ENCODE assay signal across 22 cellular contexts in the genomic region with DNA sequence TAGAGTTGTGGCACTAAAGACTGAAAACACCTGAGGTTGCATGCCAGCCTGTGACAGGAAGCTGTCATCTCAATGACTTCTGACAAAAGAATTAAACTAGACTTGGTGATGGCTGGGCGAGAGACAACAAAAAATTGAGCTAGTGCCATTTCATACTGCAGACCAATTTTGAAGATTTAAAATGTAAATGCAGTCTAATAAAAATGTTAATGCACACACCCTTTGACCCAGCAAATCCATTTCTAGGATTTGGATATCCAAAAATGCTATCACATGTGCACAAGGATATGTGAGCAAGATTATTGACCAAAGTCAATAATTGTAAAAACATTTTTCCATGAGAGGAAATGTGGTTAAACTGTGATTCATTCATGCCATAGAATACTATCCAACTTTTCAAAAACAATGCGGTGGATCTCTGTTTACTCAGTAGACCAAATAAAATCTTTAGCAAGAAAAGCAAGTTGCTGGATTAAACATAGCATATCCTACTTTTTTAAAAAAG. TPM values are rescaled to one million over a fixed set of nuclear protein-coding genes. Genes with fewer than 3 reads are reported as not detected.
DNase-seq lines count a peak whose midpoint lies in the region; ATAC-seq, FAIRE-seq and TF ChIP-seq lines count a peak whose summit lies in the region.
"Had no signal": no experiment of that assay in that cellular context is flagged by ENCODE, and none has a peak within 500 bp of the region (broad histone marks: within the 10 kb centered on the region; RNA-seq: fewer than 3 reads in every experiment).

No MANE protein-coding gene starts in this region.

- no peak overlapping the region for H3K4me3 ChIP-seq in astrocyte of the cerebellum (ENCODE audit: low read depth, low read length)
- no peak overlapping the region for H3K4me3 ChIP-seq in fibroblast of villous mesenchyme (ENCODE audit: low read depth, low read length)
- H3K4me3 ChIP-seq: dorsolateral prefrontal cortex, pancreas, skin epidermis had no signal

- TF ChIP-seq CTCF in AG09319 (IDR thresholded peaks at IDR 0.05; ENCODE audit: low read depth, low read length) (no peak), astrocyte of the cerebellum (IDR thresholded peaks at IDR 0.05; ENCODE audit: low read depth, low read length, missing control alignments) (no peak), fibroblast of villous mesenchyme (IDR thresholded peaks at IDR 0.05; ENCODE audit: insufficient read depth, low read depth, low read length) (no peak)

- no peak for ATAC-seq in HG03045 (IDR thresholded peaks at IDR 0.05; ENCODE audit: unreplicated experiment)
- no peak for ATAC-seq in GM21360 (IDR thresholded peaks at IDR 0.05; ENCODE audit: unreplicated experiment)
- no peak for ATAC-seq in HG02840 (IDR thresholded peaks at IDR 0.05; ENCODE audit: low FRiP score, unreplicated experiment)
- ATAC-seq: pancreas had no signal

- DNase-seq in AG09319 (ENCODE audit: extremely low read depth, low read depth) = peak; percentile 10
- peak; percentile 15 for DNase-seq in HTR-8/SVneo (ENCODE audit: insufficient read length, low spot score)
- peak; percentile 33 for DNase-seq in astrocyte of the cerebellum (ENCODE audit: low read depth)
- peak; percentile 57 for DNase-seq in fibroblast of villous mesenchyme (ENCODE audit: low read depth)
- no peak for DNase-seq in NCI-H2227 treated with DMSO at 0.1 percent for 48 hours (lab: John Stamatoyannopoulos, UW)
- DNase-seq: activated CD4-positive, alpha-beta T cell treated with anti-CD3 and anti-CD28 coated beads, Interleukin-2, amount 10 ng/mL, durations not matched to agents 7 days and 5 days; activated naive CD4-positive, alpha-beta T cell treated with anti-CD3 and anti-CD28 coated beads for 36 hours; activated T-cell treated with anti-CD3 and anti-CD28 coated beads for 4 hours; brain microvascular endothelial cell; Caco-2; dorsolateral prefrontal cortex; NCI-H1048; NCI-H2171; NCI-H774; pancreas; stimulated activated CD4-positive, alpha-beta T cell treated with anti-CD3 and anti-CD28 coated beads, Interleukin-4, amount 100 ng/mL, for 4 hours; stimulated activated CD8-positive, alpha-beta memory T cell treated with anti-CD3 and anti-CD28 coated beads, Interleukin-4, amount 100 ng/mL, for 48 hours; SW 1271 had no signal

- FAIRE-seq in HTR-8/SVneo (lab: Jason Lieb, UNC) = no peak
- FAIRE-seq: pancreas had no signal

- in situ Hi-C loops in astrocyte of the cerebellum (cut with HindIII; ENCODE audit: low sequenced_read_pairs) = no loop called here

RNA-seq across cellular contexts. Expression of gene FBXO36, which starts 5.6 kb away (rescaled TPM):
- total RNA-seq in fibroblast of villous mesenchyme = 3.5 and 3.9 TPM in 2 replicates

RNA-seq across cellular contexts. Expression of gene TRIP12, which starts 6.1 kb away (rescaled TPM):
- 235 and 335 TPM in 2 replicates for total RNA-seq in fibroblast of villous mesenchyme
